8 cellular contexts compared by ENCODE assay signal in genomic region chrX:119605739-119606507, GRCh38. TPM values are rescaled to one million over a fixed set of nuclear protein-coding genes. Genes with fewer than 3 reads are reported as not detected.
A peak's percentile ranks its signal among the peaks of the same experiment; 100 is the strongest.
DNase-seq lines count a peak whose midpoint lies in the region; ATAC-seq and TF ChIP-seq lines count a peak whose summit lies in the region.

TSS of gene NKRF (minus strand) at chrX:119606424.

- DNase-seq in GM12864 (ENCODE audit: low read depth) (peak; percentile 77), HFF-Myc (ENCODE audit: extremely low read depth, low read depth) (no peak), NAMALWA (ENCODE audit: low spot score) (peak; percentile 92), T-helper 1 cell (peak; percentile 79 to 90 (median 85)), amygdala (lab: John Stamatoyannopoulos, UW) (peak in 55 of 56 donors; percentile 10 to 89 (median 72)), right cardiac atrium (peak; percentile 94 to 98 (median 96)), renal cortical epithelial cell (ENCODE audit: low read depth) (no peak)

- no peaks in the 10 kb centered on the region for H3K4me1 ChIP-seq in right cardiac atrium (ENCODE audit: control insufficient read depth, insufficient read depth, low read length)

- H3K27me3 ChIP-seq in right cardiac atrium (ENCODE audit: control insufficient read depth, insufficient read depth) = no peaks in the 10 kb centered on the region

- H3K4me3 ChIP-seq in GM12864 (ENCODE audit: low read depth, low read length) = peak within 1 kb of the TSS; percentile 95
- peak within 1 kb of the TSS; percentile 69 for H3K4me3 ChIP-seq in HFF-Myc (replicated peaks; ENCODE audit: low read depth, low read length)
- peak within 1 kb of the TSS; percentile 58 for H3K4me3 ChIP-seq in right cardiac atrium (ENCODE audit: low read length)

- WGBS in right cardiac atrium = under 1% methylated on average over 77 of the region's 78 CpGs

- peak within 1 kb of the TSS; percentile 78 for H3K27ac ChIP-seq in right cardiac atrium (ENCODE audit: low read length)

- no peak for TF ChIP-seq CTCF in GM12864 (IDR thresholded peaks at IDR 0.05; ENCODE audit: low read depth, low read length, missing control alignments)
- TF ChIP-seq CTCF in HFF-Myc (IDR thresholded peaks at IDR 0.05; ENCODE audit: low read depth, low read length, missing control alignments) = no peak

- H3K9me3 ChIP-seq in right cardiac atrium (ENCODE audit: control insufficient read depth, low read length) = no peaks in the 10 kb centered on the region

- ATAC-seq in right cardiac atrium (peak; percentile 94 to 96), GM18519 (IDR thresholded peaks at IDR 0.05; ENCODE audit: low FRiP score, unreplicated experiment) (no peak)

- intact Hi-C loops in right cardiac atrium (cut with DNase I) = loop anchor here in 1 of 4 donors (10.0 kb wide), 1 partner anchor 119 kb away; no protein-coding TSS in a partner anchor

RNA-seq across cellular contexts. Expression of gene NKRF, which starts in this region (rescaled TPM):
- total RNA-seq in right cardiac atrium (1 to 10 TPM; 4.4 to 5.2 (median 4.8) TPM), renal cortical epithelial cell (4.9 and 16.6 TPM in 2 replicates)
- polyA plus RNA-seq in right cardiac atrium = 3.8 TPM

Comparison
In these comparisons a context has a peak if more than half of its experiments do, and no peak if none do; other contexts are left out.
1. DNase-seq: peak in GM12864 (single experiment), NAMALWA (single experiment), T-helper 1 cell (5 of 5), amygdala (55 of 56) and right cardiac atrium (3 of 3); none in HFF-Myc (single experiment) and renal cortical epithelial cell (single experiment).
2. Peak in every context shown above with its lines, with median percentiles within 50 percentile points of each other: H3K4me3 ChIP-seq.